25 cellular contexts compared by ENCODE assay signal in genomic region chr2:212348501-212348900, GRCh38.
"Had no signal": no experiment of that assay in that cellular context is flagged by ENCODE, and none has a peak within 500 bp of the region (broad histone marks: within the 10 kb centered on the region; RNA-seq: fewer than 3 reads in every experiment).

No MANE protein-coding gene starts in this region.

- H3K27ac ChIP-seq: HL-60, KMS-11, PC-9, Peyer's patch, SJCRH30 had no signal

- H2AFZ ChIP-seq: PC-9 had no signal

- H3K4me2 ChIP-seq: KMS-11, PC-9 had no signal

- H3K27me3 ChIP-seq: Peyer's patch, SJCRH30 had no signal

- H3K36me3 ChIP-seq: Peyer's patch, SJCRH30 had no signal

- H3K9me3 ChIP-seq: Peyer's patch had no signal

- H3K4me3 ChIP-seq: K562, PC-9, Peyer's patch, SJCRH30 had no signal

- ATAC-seq: K562, Right ventricle myocardium inferior, SK-N-SH treated with all-trans-retinoic acid at 6 μM for 48 hours had no signal

- DNase-seq: Kasumi-1; MV-4-11; NCI-H1048; NCI-H1105; NCI-H1417; NCI-H146; NCI-H1694 treated with DMSO at 0.1 percent for 48 hours; NCI-H1930; NCI-H2081; NCI-H2107; NCI-H2227 treated with DMSO at 0.1 percent for 48 hours; NCI-H524; NCI-H526 treated with DMSO at 0.1 percent for 48 hours; NCI-H748 treated with DMSO at 0.1 percent for 48 hours; NK-92 treated with Interleukin-12 subunit alpha and Interleukin-12 subunit beta, amount 100 ng/mL, for 24 hours; OCI-M1; PC-9; Peyer's patch; SHP77 treated with DMSO at 0.1 percent for 48 hours; SJCRH30 had no signal

- H3K9ac ChIP-seq: KMS-11 had no signal

- H3K4me1 ChIP-seq: Peyer's patch, SJCRH30 had no signal
